In genomic region chr3:34386309-34386708, GRCh38 we compare ENCODE assay signal across 8 cellular contexts.
"Had no signal": no experiment of that assay in that cellular context is flagged by ENCODE, and none has a peak within 500 bp of the region (broad histone marks: within the 10 kb centered on the region; RNA-seq: fewer than 3 reads in every experiment).

No MANE protein-coding gene starts in this region.

- H3K4me3 Mint-ChIP-seq: H9 had no signal

- H2AFZ ChIP-seq: GM23248 had no signal

- DNase-seq: GM23248, H9, HCEC 1CT, IMR-90, KG1 had no signal

- H3K27ac ChIP-seq: GM23248, HL-60 had no signal

- H3K27ac Mint-ChIP-seq: H9 had no signal

- H3K9me3 Mint-ChIP-seq: H9 had no signal

- ATAC-seq: HepG2, K562 had no signal

- H3K4me3 ChIP-seq: GM23248, K562 had no signal
